In genomic region chr1:34928865-34929496, GRCh38 we compare ENCODE assay signal across 9 cellular contexts. TPM values are rescaled to one million over a fixed set of nuclear protein-coding genes. Genes with fewer than 3 reads are reported as not detected.
DNase-seq lines count a peak whose midpoint lies in the region; ATAC-seq and TF ChIP-seq lines count a peak whose summit lies in the region.
"Had no signal": no experiment of that assay in that cellular context is flagged by ENCODE, and none has a peak within 500 bp of the region (broad histone marks: within the 10 kb centered on the region; RNA-seq: fewer than 3 reads in every experiment).

No MANE protein-coding gene starts in this region.

- H3K27ac ChIP-seq in adrenal gland, result no peak overlapping the region
- H3K27ac ChIP-seq: epithelial cell of prostate had no signal

- WGBS in adrenal gland, 4 donors, result 1 to 4% (median 2%) methylated on average over 9 to 57 of the region's 57 CpGs

- intact Hi-C loops in adrenal gland (cut with DNase I), result loop anchor here in 1 of 2 donors (5.0 kb wide), 1 partner anchor 48 kb away; no protein-coding TSS in a partner anchor

- TF ChIP-seq POLR2A in adrenal gland (IDR thresholded peaks at IDR 0.05), result no peak

- H3K9me3 Mint-ChIP-seq in central memory CD8-positive, alpha-beta T cell, result no peaks in the 10 kb centered on the region
- no peaks in the 10 kb centered on the region for H3K9me3 Mint-ChIP-seq in osteocyte (ENCODE audit: unreplicated experiment)

- peaks cover 13% of the 10 kb centered on the region for H3K27me3 ChIP-seq in adrenal gland

- peaks cover 7% of the 10 kb centered on the region for H3K4me1 Mint-ChIP-seq in central memory CD8-positive, alpha-beta T cell
- H3K4me1 Mint-ChIP-seq in osteocyte (ENCODE audit: unreplicated experiment), result peaks cover 4% of the 10 kb centered on the region

- no peaks in the 10 kb centered on the region for H3K36me3 ChIP-seq in ES-I3 (ENCODE audit: insufficient read depth, low read length)
- no peaks in the 10 kb centered on the region for H3K36me3 ChIP-seq in adrenal gland (replicated peaks in 1 of 2)

- H3K9ac ChIP-seq in ES-I3 (ENCODE audit: low read depth, low read length), result peak overlapping the region; percentile 75

- H3K27me3 Mint-ChIP-seq in central memory CD8-positive, alpha-beta T cell, result peaks cover 63% of the 10 kb centered on the region
- peaks cover 49% of the 10 kb centered on the region for H3K27me3 Mint-ChIP-seq in osteocyte (ENCODE audit: unreplicated experiment)

- no peaks in the 10 kb centered on the region for H3K36me3 Mint-ChIP-seq in central memory CD8-positive, alpha-beta T cell (ENCODE audit: insufficient read depth)
- no peaks in the 10 kb centered on the region for H3K36me3 Mint-ChIP-seq in osteocyte (ENCODE audit: unreplicated experiment)

- peak overlapping the region; percentile 63 for H3K4me3 Mint-ChIP-seq in central memory CD8-positive, alpha-beta T cell
- peak overlapping the region; percentile 70 for H3K4me3 Mint-ChIP-seq in osteocyte (ENCODE audit: unreplicated experiment)

- H3K4me3 ChIP-seq in adrenal gland, result peak overlapping the region in 1 of 4 donors; percentile 69

- TF ChIP-seq CTCF in osteocyte (IDR thresholded peaks at IDR 0.05) (no peak), adrenal gland (IDR thresholded peaks at IDR 0.05) (no peak)

- no peaks in the 10 kb centered on the region for H3K9me3 ChIP-seq in ES-I3 (ENCODE audit: control insufficient read depth, insufficient read depth, low read length)
- no peaks in the 10 kb centered on the region for H3K9me3 ChIP-seq in adrenal gland (replicated peaks in 1 of 3)

- no peak for ATAC-seq in central memory CD8-positive, alpha-beta T cell (replicated peaks; ENCODE audit: extremely low read depth, poor library complexity, severe bottlenecking)
- no peak for ATAC-seq in HG03439 (IDR thresholded peaks at IDR 0.05; ENCODE audit: unreplicated experiment)

- H3K27ac Mint-ChIP-seq in central memory CD8-positive, alpha-beta T cell (ENCODE audit: low read depth), result no peak overlapping the region
- no peak overlapping the region for H3K27ac Mint-ChIP-seq in osteocyte (ENCODE audit: unreplicated experiment)

- peak; percentile 37 for DNase-seq in NAMALWA (ENCODE audit: low spot score)
- no peak for DNase-seq in central memory CD8-positive, alpha-beta T cell (ENCODE audit: low spot score in 2 of 2)
- no peak for DNase-seq in osteocyte (ENCODE audit: extremely low spot score, unreplicated experiment)
- DNase-seq in adrenal gland, result no peak
- no peak for DNase-seq in HUDEP-2 (lab: John Stamatoyannopoulos, UW; ENCODE audit: unreplicated experiment in 76 of 76)
- DNase-seq in MV-4-11 (lab: John Stamatoyannopoulos, UW), result no peak

- H3K4me1 ChIP-seq in ES-I3 (ENCODE audit: insufficient read depth, low read length), result peaks cover 4% of the 10 kb centered on the region; the same call in 1 of the 2 replicates
- peaks cover 6 to 12% of the 10 kb centered on the region in 2 donors for H3K4me1 ChIP-seq in adrenal gland (replicated peaks in 1 of 2)

RNA-seq across cellular contexts. Expression of gene DLGAP3, which starts 0.5 kb away (rescaled TPM):
- total RNA-seq in osteocyte (0.21 TPM in 1 of 2 replicates, not detected in the other), adrenal gland (under 1 TPM; 0.17 to 0.83 (median 0.51) TPM)
- under 1 TPM; 0.13 to 0.56 (median 0.37) TPM for polyA plus RNA-seq in adrenal gland

RNA-seq across cellular contexts. Expression of gene TMEM35B, which starts 56.2 kb away (rescaled TPM):
- 20.5 and 22.8 TPM in 2 replicates for total RNA-seq in osteocyte
- total RNA-seq in adrenal gland, result 10 to 100 TPM; 19.8 to 88.9 (median 49.0) TPM
- 10 to 100 TPM; 17.1 to 51.2 (median 37.5) TPM for polyA plus RNA-seq in adrenal gland
